In genomic region chr4:689498-690122, GRCh38 we compare ENCODE assay signal across 10 cellular contexts. TPM values are rescaled to one million over a fixed set of nuclear protein-coding genes. Genes with fewer than 3 reads are reported as not detected.
A peak's percentile ranks its signal among the peaks of the same experiment; 100 is the strongest.
DNase-seq lines count a peak whose midpoint lies in the region; ATAC-seq, FAIRE-seq and TF ChIP-seq lines count a peak whose summit lies in the region.
"Had no signal": no experiment of that assay in that cellular context is flagged by ENCODE, and none has a peak within 500 bp of the region (broad histone marks: within the 10 kb centered on the region; RNA-seq: fewer than 3 reads in every experiment).

No MANE protein-coding gene starts in this region.

- intact Hi-C loops in Right ventricle myocardium inferior (cut with DNase I) (no loop called here), left ventricle myocardium superior (cut with micrococcal nuclease) (no loop called here)

- peaks cover 53 to 55% of the 10 kb centered on the region in 2 experiments for H3K4me1 ChIP-seq in neutrophil (ENCODE audit: control insufficient read depth in 1 of 2, insufficient read depth in 1 of 2, low read depth in 1 of 2, low read length in 1 of 2)

- DNase-seq in Right ventricle myocardium inferior (ENCODE audit: missing footprints) (peak; percentile 20), left ventricle myocardium superior (no peak), fibroblast of villous mesenchyme (ENCODE audit: low read depth) (no peak), RCC 7860 (ENCODE audit: low spot score) (no peak), cerebellar cortex (ENCODE audit: low spot score) (no peak), NCI-H2196 (lab: John Stamatoyannopoulos, UW; ENCODE audit: unreplicated experiment) (no peak), NCI-H446 treated with DMSO at 0.1 percent for 48 hours (lab: John Stamatoyannopoulos, UW) (no peak)
- DNase-seq: stimulated activated CD4-positive, alpha-beta T cell treated with anti-CD3 and anti-CD28 coated beads, Interleukin-15, amount 100 ng/mL, for 24 hours had no signal

- no peaks in the 10 kb centered on the region for H3K27me3 ChIP-seq in neutrophil

- TF ChIP-seq CTCF in fibroblast of villous mesenchyme (IDR thresholded peaks at IDR 0.05; ENCODE audit: insufficient read depth, low read depth, low read length) (no peak), neutrophil (IDR thresholded peaks at IDR 0.05) (no peak)

- peak overlapping the region; percentile 98 for H3K27ac ChIP-seq in neutrophil

- H3K9me3 ChIP-seq in neutrophil: no peaks in the 10 kb centered on the region

- no peaks in the 10 kb centered on the region for H3K36me3 ChIP-seq in neutrophil

- H3K4me3 ChIP-seq in fibroblast of villous mesenchyme (ENCODE audit: low read depth, low read length) (peak overlapping the region; percentile 32), neutrophil (ENCODE audit: low read depth in 1 of 2, low read length in 1 of 2) (peak overlapping the region; percentile 61 to 68)

- no peak for FAIRE-seq in RCC 7860 (lab: Jason Lieb, UNC)
- FAIRE-seq: HTR-8/SVneo had no signal

- ATAC-seq in Right ventricle myocardium inferior: no peak
- ATAC-seq in left ventricle myocardium superior: no peak

RNA-seq across cellular contexts. Expression of gene SLC49A3, which starts 0.7 kb away (rescaled TPM):
- total RNA-seq in Right ventricle myocardium inferior (17.3 TPM), left ventricle myocardium superior (12.6 TPM), fibroblast of villous mesenchyme (3.9 and 7.1 TPM in 2 replicates)

RNA-seq across cellular contexts. Expression of gene MYL5, which starts 15.3 kb away (rescaled TPM):
- 3.9 TPM for total RNA-seq in Right ventricle myocardium inferior
- total RNA-seq in left ventricle myocardium superior: 2.7 TPM
- total RNA-seq in fibroblast of villous mesenchyme: 9.1 and 14.2 TPM in 2 replicates

RNA-seq across cellular contexts. Expression of gene ATP5ME, which starts 15.5 kb away (rescaled TPM):
- total RNA-seq in Right ventricle myocardium inferior (1,162 TPM), left ventricle myocardium superior (1,128 TPM), fibroblast of villous mesenchyme (72.5 and 106 TPM in 2 replicates)

RNA-seq across cellular contexts. Expression of gene PCGF3, which starts 16.0 kb away (rescaled TPM):
- total RNA-seq in Right ventricle myocardium inferior: 21.7 TPM
- 20.9 TPM for total RNA-seq in left ventricle myocardium superior
- total RNA-seq in fibroblast of villous mesenchyme: 36.7 and 40.6 TPM in 2 replicates

Comparison
In these comparisons a context has a peak if more than half of its experiments do, and no peak if none do; other contexts are left out.
1. RNA of gene ATP5ME, which starts 15.5 kb away (total RNA-seq): 1,162 TPM in Right ventricle myocardium inferior (single experiment) and 1,128 TPM in left ventricle myocardium superior (single experiment); 72.5 to 106 TPM in fibroblast of villous mesenchyme; every median in the first group is over 10 times any median in the second.